1 cellular context compared by ENCODE assay signal in the genomic region with DNA sequence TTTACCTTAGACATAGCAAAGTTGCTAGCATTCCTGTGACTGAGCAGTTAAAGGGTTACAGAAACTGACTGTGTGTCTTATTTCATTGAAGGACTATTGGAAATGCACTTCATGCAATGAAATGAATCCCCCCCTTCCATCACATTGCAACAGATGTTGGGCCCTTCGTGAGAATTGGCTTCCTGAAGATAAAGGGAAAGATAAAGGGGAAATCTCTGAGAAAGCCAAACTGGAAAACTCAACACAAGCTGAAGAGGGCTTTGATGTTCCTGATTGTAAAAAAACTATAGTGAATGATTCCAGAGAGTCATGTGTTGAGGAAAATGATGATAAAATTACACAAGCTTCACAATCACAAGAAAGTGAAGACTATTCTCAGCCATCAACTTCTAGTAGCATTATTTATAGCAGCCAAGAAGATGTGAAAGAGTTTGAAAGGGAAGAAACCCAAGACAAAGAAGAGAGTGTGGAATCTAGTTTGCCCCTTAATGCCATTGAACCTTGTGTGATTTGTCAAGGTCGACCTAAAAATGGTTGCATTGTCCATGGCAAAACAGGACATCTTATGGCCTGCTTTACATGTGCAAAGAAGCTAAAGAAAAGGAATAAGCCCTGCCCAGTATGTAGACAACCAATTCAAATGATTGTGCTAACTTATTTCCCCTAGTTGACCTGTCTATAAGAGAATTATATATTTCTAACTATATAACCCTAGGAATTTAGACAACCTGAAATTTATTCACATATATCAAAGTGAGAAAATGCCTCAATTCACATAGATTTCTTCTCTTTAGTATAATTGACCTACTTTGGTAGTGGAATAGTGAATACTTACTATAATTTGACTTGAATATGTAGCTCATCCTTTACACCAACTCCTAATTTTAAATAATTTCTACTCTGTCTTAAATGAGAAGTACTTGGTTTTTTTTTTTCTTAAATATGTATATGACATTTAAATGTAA.
A peak's percentile ranks its signal among the peaks of the same experiment; 100 is the strongest.
TF ChIP-seq lines count a peak whose summit lies in the region.

No MANE protein-coding gene starts in this region.

TF ChIP-seq in HepG2, 621 proteins besides CTCF, POLR2A, EP300 and RAD21:
- TF ChIP-seq REST (IDR thresholded peaks at IDR 0.05; ENCODE audit: borderline replicate concordance in 1 of 2, low read depth in 1 of 2, low read length in 2 of 2), result no peak
- TF ChIP-seq SSRP1 (CRISPR knock-in tag; IDR thresholded peaks at IDR 0.05), result peak; percentile 61; the same call in 1 of the 2 replicates
- peak; percentile 41 for TF ChIP-seq AGO2 (optimal IDR thresholded peaks at IDR 0.05; ENCODE audit: low read depth, low read length)
- TF ChIP-seq, protein P1, sequence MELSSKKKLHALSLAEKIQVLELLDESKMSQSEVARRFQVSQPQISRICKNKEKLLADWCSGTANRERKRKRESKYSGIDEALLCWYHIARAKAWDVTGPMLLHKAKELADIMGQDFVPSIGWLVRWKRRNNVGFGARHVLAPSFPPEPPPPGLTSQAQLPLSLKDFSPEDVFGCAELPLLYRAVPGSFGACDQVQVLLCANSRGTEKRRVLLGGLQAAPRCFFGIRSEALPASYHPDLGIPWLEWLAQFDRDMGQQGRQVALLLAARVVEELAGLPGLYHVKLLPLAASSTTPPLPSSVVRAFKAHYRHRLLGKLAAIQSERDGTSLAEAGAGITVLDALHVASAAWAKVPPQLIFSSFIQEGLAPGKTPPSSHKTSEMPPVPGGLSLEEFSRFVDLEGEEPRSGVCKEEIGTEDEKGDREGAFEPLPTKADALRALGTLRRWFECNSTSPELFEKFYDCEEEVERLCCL (CRISPR knock-in tag; IDR thresholded peaks at IDR 0.05; ENCODE audit: borderline replicate concordance), result no peak
- TF ChIP-seq MIXL1 (CRISPR knock-in tag; IDR thresholded peaks at IDR 0.05), result no peak
- peak; percentile 20; the same call in 1 of the 2 replicates for TF ChIP-seq NKX3-1 (CRISPR knock-in tag; IDR thresholded peaks at IDR 0.05)
- peak; percentile 21; the same call in 1 of the 2 replicates for TF ChIP-seq ZNF264 (CRISPR knock-in tag; IDR thresholded peaks at IDR 0.05)
- peak; percentile 23; the same call in 1 of the 2 replicates for TF ChIP-seq POLR2AphosphoS5 (IDR thresholded peaks at IDR 0.05; ENCODE audit: low read depth, low read length)
- TF ChIP-seq RBM22 (optimal IDR thresholded peaks at IDR 0.05; ENCODE audit: low read length), result peak; percentile 83
- no peak for TF ChIP-seq KDM5B (CRISPR knock-in tag; IDR thresholded peaks at IDR 0.05; ENCODE audit: borderline replicate concordance)
- peak; percentile 66 for TF ChIP-seq RBFOX2 (IDR thresholded peaks at IDR 0.05; ENCODE audit: low read depth, low read length)
- peak; percentile 56 for TF ChIP-seq ZNF652 (CRISPR knock-in tag; IDR thresholded peaks at IDR 0.05; ENCODE audit: borderline replicate concordance, low read depth)
- no peak for TF ChIP-seq TBL1XR1 (IDR thresholded peaks at IDR 0.05; ENCODE audit: borderline replicate concordance, low read length, partially characterized antibody)
- TF ChIP-seq POLR2G (IDR thresholded peaks at IDR 0.05; ENCODE audit: low read depth, low read length), result peak; percentile 43; the same call in 1 of the 2 replicates
- TF ChIP-seq SIX1 (CRISPR knock-in tag; IDR thresholded peaks at IDR 0.05; ENCODE audit: borderline replicate concordance), result no peak
- TF ChIP-seq, protein P2, sequence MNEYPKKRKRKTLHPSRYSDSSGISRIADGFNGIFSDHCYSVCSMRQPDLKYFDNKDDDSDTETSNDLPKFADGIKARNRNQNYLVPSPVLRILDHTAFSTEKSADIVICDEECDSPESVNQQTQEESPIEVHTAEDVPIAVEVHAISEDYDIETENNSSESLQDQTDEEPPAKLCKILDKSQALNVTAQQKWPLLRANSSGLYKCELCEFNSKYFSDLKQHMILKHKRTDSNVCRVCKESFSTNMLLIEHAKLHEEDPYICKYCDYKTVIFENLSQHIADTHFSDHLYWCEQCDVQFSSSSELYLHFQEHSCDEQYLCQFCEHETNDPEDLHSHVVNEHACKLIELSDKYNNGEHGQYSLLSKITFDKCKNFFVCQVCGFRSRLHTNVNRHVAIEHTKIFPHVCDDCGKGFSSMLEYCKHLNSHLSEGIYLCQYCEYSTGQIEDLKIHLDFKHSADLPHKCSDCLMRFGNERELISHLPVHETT (CRISPR knock-in tag; conservative IDR thresholded peaks at IDR 0.05), result no peak
- TF ChIP-seq, protein P3, sequence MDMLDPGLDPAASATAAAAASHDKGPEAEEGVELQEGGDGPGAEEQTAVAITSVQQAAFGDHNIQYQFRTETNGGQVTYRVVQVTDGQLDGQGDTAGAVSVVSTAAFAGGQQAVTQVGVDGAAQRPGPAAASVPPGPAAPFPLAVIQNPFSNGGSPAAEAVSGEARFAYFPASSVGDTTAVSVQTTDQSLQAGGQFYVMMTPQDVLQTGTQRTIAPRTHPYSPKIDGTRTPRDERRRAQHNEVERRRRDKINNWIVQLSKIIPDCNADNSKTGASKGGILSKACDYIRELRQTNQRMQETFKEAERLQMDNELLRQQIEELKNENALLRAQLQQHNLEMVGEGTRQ (IDR thresholded peaks at IDR 0.05; ENCODE audit: low read depth, low read length), result no peak
- TF ChIP-seq, protein P3 (CRISPR knock-in tag; IDR thresholded peaks at IDR 0.05; ENCODE audit: borderline replicate concordance), result no peak
- TF ChIP-seq ZNF17 (CRISPR knock-in tag; IDR thresholded peaks at IDR 0.05), result no peak
- no peak for TF ChIP-seq ZMAT3 (CRISPR knock-in tag; conservative IDR thresholded peaks at IDR 0.05)
- TF ChIP-seq, protein P4, sequence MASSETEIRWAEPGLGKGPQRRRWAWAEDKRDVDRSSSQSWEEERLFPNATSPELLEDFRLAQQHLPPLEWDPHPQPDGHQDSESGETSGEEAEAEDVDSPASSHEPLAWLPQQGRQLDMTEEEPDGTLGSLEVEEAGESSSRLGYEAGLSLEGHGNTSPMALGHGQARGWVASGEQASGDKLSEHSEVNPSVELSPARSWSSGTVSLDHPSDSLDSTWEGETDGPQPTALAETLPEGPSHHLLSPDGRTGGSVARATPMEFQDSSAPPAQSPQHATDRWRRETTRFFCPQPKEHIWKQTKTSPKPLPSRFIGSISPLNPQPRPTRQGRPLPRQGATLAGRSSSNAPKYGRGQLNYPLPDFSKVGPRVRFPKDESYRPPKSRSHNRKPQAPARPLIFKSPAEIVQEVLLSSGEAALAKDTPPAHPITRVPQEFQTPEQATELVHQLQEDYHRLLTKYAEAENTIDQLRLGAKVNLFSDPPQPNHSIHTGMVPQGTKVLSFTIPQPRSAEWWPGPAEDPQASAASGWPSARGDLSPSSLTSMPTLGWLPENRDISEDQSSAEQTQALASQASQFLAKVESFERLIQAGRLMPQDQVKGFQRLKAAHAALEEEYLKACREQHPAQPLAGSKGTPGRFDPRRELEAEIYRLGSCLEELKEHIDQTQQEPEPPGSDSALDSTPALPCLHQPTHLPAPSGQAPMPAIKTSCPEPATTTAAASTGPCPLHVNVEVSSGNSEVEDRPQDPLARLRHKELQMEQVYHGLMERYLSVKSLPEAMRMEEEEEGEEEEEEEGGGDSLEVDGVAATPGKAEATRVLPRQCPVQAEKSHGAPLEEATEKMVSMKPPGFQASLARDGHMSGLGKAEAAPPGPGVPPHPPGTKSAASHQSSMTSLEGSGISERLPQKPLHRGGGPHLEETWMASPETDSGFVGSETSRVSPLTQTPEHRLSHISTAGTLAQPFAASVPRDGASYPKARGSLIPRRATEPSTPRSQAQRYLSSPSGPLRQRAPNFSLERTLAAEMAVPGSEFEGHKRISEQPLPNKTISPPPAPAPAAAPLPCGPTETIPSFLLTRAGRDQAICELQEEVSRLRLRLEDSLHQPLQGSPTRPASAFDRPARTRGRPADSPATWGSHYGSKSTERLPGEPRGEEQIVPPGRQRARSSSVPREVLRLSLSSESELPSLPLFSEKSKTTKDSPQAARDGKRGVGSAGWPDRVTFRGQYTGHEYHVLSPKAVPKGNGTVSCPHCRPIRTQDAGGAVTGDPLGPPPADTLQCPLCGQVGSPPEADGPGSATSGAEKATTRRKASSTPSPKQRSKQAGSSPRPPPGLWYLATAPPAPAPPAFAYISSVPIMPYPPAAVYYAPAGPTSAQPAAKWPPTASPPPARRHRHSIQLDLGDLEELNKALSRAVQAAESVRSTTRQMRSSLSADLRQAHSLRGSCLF (CRISPR knock-in tag; IDR thresholded peaks at IDR 0.05; ENCODE audit: borderline replicate concordance), result peak; percentile 55; the same call in 1 of the 2 replicates
- TF ChIP-seq SAP130 (CRISPR knock-in tag; IDR thresholded peaks at IDR 0.05; ENCODE audit: low read depth), result no peak
